ENCODE assay signal across 8 cellular contexts in the genomic region with DNA sequence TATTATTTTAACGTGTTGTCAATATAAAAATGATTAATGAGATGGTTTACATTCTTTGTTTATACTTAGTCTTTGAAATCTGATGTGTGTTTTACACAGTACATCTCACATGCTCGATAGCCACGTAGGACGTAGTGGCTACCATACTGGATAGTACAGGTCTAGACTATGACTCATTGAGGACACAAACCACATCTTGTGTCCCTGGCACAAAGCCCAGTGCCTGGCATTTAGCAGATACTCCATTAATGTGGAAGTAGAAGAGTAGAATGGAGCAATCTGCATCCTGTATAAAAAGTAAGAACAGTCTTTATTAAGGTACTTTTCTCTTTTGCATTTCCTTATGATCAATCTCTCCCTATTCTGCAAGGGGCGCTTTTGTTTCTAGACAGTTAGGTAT. TPM values are rescaled to one million over a fixed set of nuclear protein-coding genes. Genes with fewer than 3 reads are reported as not detected.
DNase-seq lines count a peak whose midpoint lies in the region; ATAC-seq, FAIRE-seq and TF ChIP-seq lines count a peak whose summit lies in the region.

No MANE protein-coding gene starts in this region.

- H3K4me1 ChIP-seq in left lung (peaks cover 2 to 12% of the 10 kb centered on the region in 2 donors), esophagus muscularis mucosa (no peaks in the 10 kb centered on the region)

- peak overlapping the region in 1 of 2 donors; percentile 9 for H3K27ac ChIP-seq in left lung
- no peak overlapping the region for H3K27ac ChIP-seq in esophagus muscularis mucosa (replicated peaks in 1 of 4)

- H3K4me3 ChIP-seq in left lung (no peak overlapping the region), esophagus muscularis mucosa (no peak overlapping the region)

- peak; percentile 71 for DNase-seq in Caki2 (ENCODE audit: low read depth)
- peak; percentile 40 for DNase-seq in NCI-H2029 treated with DMSO at 0.1 percent for 48 hours (lab: John Stamatoyannopoulos, UW)
- peak; percentile 14 for DNase-seq in amniotic stem cell (lab: John Stamatoyannopoulos, UW)
- DNase-seq in left lung: peak in 1 of 2 donors; percentile 89
- DNase-seq in GM12891 (ENCODE audit: insufficient read length, low spot score): no peak
- no peak for DNase-seq in esophagus muscularis mucosa (ENCODE audit: extremely low spot score)

- no peak for TF ChIP-seq CTCF in left lung (IDR thresholded peaks at IDR 0.05)
- TF ChIP-seq CTCF in esophagus muscularis mucosa (IDR thresholded peaks at IDR 0.05): no peak

- H3K27me3 ChIP-seq in left lung (no peaks in the 10 kb centered on the region), esophagus muscularis mucosa (no peaks in the 10 kb centered on the region)

- WGBS in esophagus muscularis mucosa: 62% methylated on average over 5 of the region's 5 CpGs

- no peak for FAIRE-seq in GM12891 (lab: Jason Lieb, UNC)

- intact Hi-C loops in left lung (cut with DNase I) (no loop called here), esophagus muscularis mucosa (cut with DNase I) (no loop called here)

- H3K36me3 ChIP-seq in left lung (no peaks in the 10 kb centered on the region), esophagus muscularis mucosa (no peaks in the 10 kb centered on the region)

- in situ Hi-C loops in Caki2 (cut with HindIII; ENCODE audit: low pct_unique_long_range_greater_than_20kb, low sequenced_read_pairs): no loop called here

- ATAC-seq in left lung (peak; percentile 94), HG02981 (IDR thresholded peaks at IDR 0.05; ENCODE audit: unreplicated experiment) (no peak), HG03175 (IDR thresholded peaks at IDR 0.05; ENCODE audit: unreplicated experiment) (no peak)

- TF ChIP-seq EP300 in esophagus muscularis mucosa (IDR thresholded peaks at IDR 0.05): no peak

- TF ChIP-seq POLR2A in GM12891 (IDR thresholded peaks at IDR 0.05; ENCODE audit: low read depth, low read length) (no peak), esophagus muscularis mucosa (IDR thresholded peaks at IDR 0.05; ENCODE audit: low read depth) (no peak)

- H3K9me3 ChIP-seq in left lung (no peaks in the 10 kb centered on the region), esophagus muscularis mucosa (no peaks in the 10 kb centered on the region)

TF ChIP-seq in GM12891, 5 proteins besides CTCF, POLR2A, EP300 and RAD21:
- TF ChIP-seq PAX5 (IDR thresholded peaks at IDR 0.05; ENCODE audit: insufficient read depth, low read length, severe bottlenecking) (no peak), POLR2AphosphoS5 (IDR thresholded peaks at IDR 0.05; ENCODE audit: low read depth, low read length) (no peak), POU2F2 (IDR thresholded peaks at IDR 0.05; ENCODE audit: low read depth, low read length) (no peak), TAF1 (IDR thresholded peaks at IDR 0.05; ENCODE audit: low read depth, low read length) (no peak), SPI1 (IDR thresholded peaks at IDR 0.05; ENCODE audit: low read depth, low read length) (no peak)

RNA-seq across cellular contexts. Expression of a gene that starts 49.0 kb away (rescaled TPM):
- 0.70 and 1.9 TPM in 2 replicates for total RNA-seq in Caki2 (2014; rRNA removed; shearing (Covaris generic); ENCODE audit: low replicate concordance)
- 10 to 100 TPM; 49.2 to 51.8 TPM for total RNA-seq in left lung
- 3.0 TPM for polyA plus RNA-seq in GM12891 (2012; ENCODE audit: low read depth, missing spikeins)
- 100 to 1,000 TPM; 104 to 276 (median 135) TPM for total RNA-seq in esophagus muscularis mucosa

Comparison
In these comparisons a context has a peak if more than half of its experiments do, and no peak if none do; other contexts are left out.
1. DNase-seq: peak in Caki2 (single experiment), NCI-H2029 treated with DMSO at 0.1 percent for 48 hours (single experiment) and amniotic stem cell (single experiment); none in GM12891 (single experiment) and esophagus muscularis mucosa (single experiment).
2. RNA of a gene that starts 49.0 kb away (total RNA-seq): 104 to 276 TPM in esophagus muscularis mucosa and 49.2 to 51.8 TPM in left lung; 0.70 to 1.9 TPM in Caki2; every median in the first group is over 10 times any median in the second.